ENCODE assay signal across 15 cellular contexts in genomic region chr7:142933624-142934023, GRCh38. TPM values are rescaled to one million over a fixed set of nuclear protein-coding genes. Genes with fewer than 3 reads are reported as not detected.
DNase-seq lines count a peak whose midpoint lies in the region; ATAC-seq and TF ChIP-seq lines count a peak whose summit lies in the region.
"Had no signal": no experiment of that assay in that cellular context is flagged by ENCODE, and none has a peak within 500 bp of the region (broad histone marks: within the 10 kb centered on the region; RNA-seq: fewer than 3 reads in every experiment).

Gene TRPV5 (minus strand): TSS chr7:142933746. CDS start chr7:142933459, 287 bp downstream.

- CTCF ChIA-PET in CD8-positive, alpha-beta memory T cell (lab: Charles Lee): no interaction called here

- H3K27me3 ChIP-seq in BLaER1 treated with 17β-estradiol and CSF1 and Interleukin-3, amounts not matched to agents 10 nM and 100 nM: no peaks in the 10 kb centered on the region
- H3K27me3 ChIP-seq in CD8-positive, alpha-beta memory T cell (ENCODE audit: insufficient read depth, low read length, poor library complexity, severe bottlenecking): no peaks in the 10 kb centered on the region
- H3K27me3 ChIP-seq: BE2C had no signal

- no peaks in the 10 kb centered on the region for H3K36me3 Mint-ChIP-seq in stimulated activated effector memory CD8-positive, alpha-beta T cell treated with anti-CD3 and anti-CD28 coated beads, Interleukin-12 subunit alpha, Interleukin-12 subunit beta, amount 100 ng/mL, for 72 hours
- H3K36me3 Mint-ChIP-seq in CD8-positive, alpha-beta memory T cell: no peaks in the 10 kb centered on the region

- H3K36me3 ChIP-seq in BLaER1 treated with 17β-estradiol and CSF1 and Interleukin-3, amounts not matched to agents 10 nM and 100 nM: no peaks in the 10 kb centered on the region; a peak in 1 of 22 replicates
- H3K36me3 ChIP-seq in CD8-positive, alpha-beta memory T cell (ENCODE audit: insufficient read depth, low read length): no peaks in the 10 kb centered on the region
- H3K36me3 ChIP-seq: BE2C had no signal

- peaks cover 2 to 25% (median 15%) of the 10 kb centered on the region in 11 experiments; a peak in 20 of 22 replicates for H3K9me3 ChIP-seq in BLaER1 treated with 17β-estradiol and CSF1 and Interleukin-3, amounts not matched to agents 10 nM and 100 nM (replicated peaks in 1 of 11)
- H3K9me3 ChIP-seq in CD8-positive, alpha-beta memory T cell (ENCODE audit: low read length): no peaks in the 10 kb centered on the region
- H3K9me3 ChIP-seq: BE2C had no signal

- H3K4me1 Mint-ChIP-seq in stimulated activated effector memory CD8-positive, alpha-beta T cell treated with anti-CD3 and anti-CD28 coated beads, Interleukin-12 subunit alpha, Interleukin-12 subunit beta, amount 100 ng/mL, for 72 hours: peaks cover 6% of the 10 kb centered on the region
- no peaks in the 10 kb centered on the region for H3K4me1 Mint-ChIP-seq in CD8-positive, alpha-beta memory T cell

- peak within 1 kb of the TSS in 1 of 11 experiments; percentile 21; a peak in 1 of 22 replicates for H3K9ac ChIP-seq in BLaER1 treated with 17β-estradiol and CSF1 and Interleukin-3, amounts not matched to agents 10 nM and 100 nM
- H3K9ac ChIP-seq: GM23248 had no signal

- TF ChIP-seq CTCF in coronary artery (IDR thresholded peaks at IDR 0.05): no peak

- DNase-seq in Jurkat, Clone E6-1 (ENCODE audit: low read depth, low spot score): peak; percentile 26
- DNase-seq in coronary artery (ENCODE audit: low spot score) (peak; percentile 68), ecto neural progenitor cell (ENCODE audit: low spot score) (no peak)
- DNase-seq in stimulated activated effector memory CD8-positive, alpha-beta T cell treated with anti-CD3 and anti-CD28 coated beads, Interleukin-12 subunit alpha, Interleukin-12 subunit beta, amount 100 ng/mL, for 72 hours (ENCODE audit: low spot score in 2 of 2): no peak
- DNase-seq in effector CD8-positive, alpha-beta T cell (lab: John Stamatoyannopoulos, UW): no peak
- no peak for DNase-seq in CD8-positive, alpha-beta memory T cell
- DNase-seq: BE2C, Calu3, DMS 273 treated with DMSO at 0.1 percent for 48 hours, DMS79, GM23248, H7 had no signal

- peak; percentile 24 for ATAC-seq in stimulated activated effector memory CD8-positive, alpha-beta T cell treated with anti-CD3 and anti-CD28 coated beads, Interleukin-12 subunit alpha, Interleukin-12 subunit beta, amount 100 ng/mL, for 72 hours
- ATAC-seq: GM12878 had no signal

- H3K9me3 Mint-ChIP-seq in stimulated activated effector memory CD8-positive, alpha-beta T cell treated with anti-CD3 and anti-CD28 coated beads, Interleukin-12 subunit alpha, Interleukin-12 subunit beta, amount 100 ng/mL, for 72 hours: no peaks in the 10 kb centered on the region
- H3K9me3 Mint-ChIP-seq in CD8-positive, alpha-beta memory T cell: no peaks in the 10 kb centered on the region

- peaks cover 13 to 15% of the 10 kb centered on the region in 2 donors for H3K27me3 Mint-ChIP-seq in CD8-positive, alpha-beta memory T cell

- H3K4me3 Mint-ChIP-seq in stimulated activated effector memory CD8-positive, alpha-beta T cell treated with anti-CD3 and anti-CD28 coated beads, Interleukin-12 subunit alpha, Interleukin-12 subunit beta, amount 100 ng/mL, for 72 hours: no peak within 1 kb of the TSS
- H3K4me3 Mint-ChIP-seq in CD8-positive, alpha-beta memory T cell: no peak within 1 kb of the TSS

- H3K4me2 ChIP-seq in BLaER1 treated with 17β-estradiol and CSF1 and Interleukin-3, amounts not matched to agents 10 nM and 100 nM: peak within 1 kb of the TSS; percentile 30 to 80 (median 67); a peak in 21 of 22 replicates

- H4K20me1 ChIP-seq in BLaER1 treated with 17β-estradiol and CSF1 and Interleukin-3, amounts not matched to agents 10 nM and 100 nM: no peaks in the 10 kb centered on the region

- peaks cover 16 to 29% (median 26%) of the 10 kb centered on the region in 10 experiments for H3K4me1 ChIP-seq in BLaER1 treated with 17β-estradiol and CSF1 and Interleukin-3, amounts not matched to agents 10 nM and 100 nM
- H3K4me1 ChIP-seq in CD8-positive, alpha-beta memory T cell (ENCODE audit: insufficient read depth, low read length): no peaks in the 10 kb centered on the region
- H3K4me1 ChIP-seq: BE2C had no signal

- H3K4me3 ChIP-seq in BLaER1 treated with 17β-estradiol and CSF1 and Interleukin-3, amounts not matched to agents 10 nM and 100 nM: no peak within 1 kb of the TSS
- no peak within 1 kb of the TSS for H3K4me3 ChIP-seq in Jurkat, Clone E6-1 (ENCODE audit: low read length)
- H3K4me3 ChIP-seq in coronary artery: no peak within 1 kb of the TSS
- H3K4me3 ChIP-seq in CD8-positive, alpha-beta memory T cell (ENCODE audit: low read length): no peak within 1 kb of the TSS
- H3K4me3 ChIP-seq: GM12878, GM23248 had no signal

- POLR2A ChIA-PET in CD8-positive, alpha-beta memory T cell (lab: Charles Lee): no interaction called here

- H3K27ac ChIP-seq in BLaER1 treated with 17β-estradiol and CSF1 and Interleukin-3, amounts not matched to agents 10 nM and 100 nM: peak within 1 kb of the TSS in 1 of 11 experiments; percentile 12; a peak in 1 of 22 replicates
- H3K27ac ChIP-seq in coronary artery: no peak within 1 kb of the TSS
- H3K27ac ChIP-seq in CD8-positive, alpha-beta memory T cell (ENCODE audit: low read depth, low read length): no peak within 1 kb of the TSS
- H3K27ac ChIP-seq: GM23248 had no signal

- no peak within 1 kb of the TSS for H3K27ac Mint-ChIP-seq in stimulated activated effector memory CD8-positive, alpha-beta T cell treated with anti-CD3 and anti-CD28 coated beads, Interleukin-12 subunit alpha, Interleukin-12 subunit beta, amount 100 ng/mL, for 72 hours
- H3K27ac Mint-ChIP-seq in CD8-positive, alpha-beta memory T cell: no peak within 1 kb of the TSS

RNA-seq across cellular contexts. Expression of gene TRPV5, which starts in this region (rescaled TPM):
- not detected for polyA plus RNA-seq in Jurkat, Clone E6-1 (2012; ENCODE audit: insufficient read depth, insufficient read length)
- not detected for total RNA-seq in CD8-positive, alpha-beta memory T cell
- polyA plus RNA-seq in CD8-positive, alpha-beta memory T cell: not detected
- total RNA-seq: Calu3, G401, GM12878, GM23248, H7 had no signal
- polyA plus RNA-seq: GM12878, GM23248 had no signal

Comparison
In these comparisons a context has a peak if more than half of its experiments do, and no peak if none do; other contexts are left out.
1. DNase-seq: peak in Jurkat, Clone E6-1 (single experiment) and coronary artery (single experiment); none in stimulated activated effector memory CD8-positive, alpha-beta T cell treated with anti-CD3 and anti-CD28 coated beads, Interleukin-12 subunit alpha, Interleukin-12 subunit beta, amount 100 ng/mL, for 72 hours (0 of 2), effector CD8-positive, alpha-beta T cell (single experiment), CD8-positive, alpha-beta memory T cell (0 of 5) and ecto neural progenitor cell (single experiment).